In genomic region chrX:131081772-131082755, GRCh38 we compare ENCODE assay signal across 1 cellular context.
TF ChIP-seq lines count a peak whose summit lies in the region.

No MANE protein-coding gene starts in this region.

TF ChIP-seq in H1, 55 proteins besides CTCF, POLR2A, EP300 and RAD21:
- TF ChIP-seq KDM4A (IDR thresholded peaks at IDR 0.05; ENCODE audit: low read depth, low read length, severe bottlenecking) (peak; percentile 22), GABPA (IDR thresholded peaks at IDR 0.05; ENCODE audit: borderline replicate concordance, insufficient read depth, low read length) (no peak), SUZ12 (IDR thresholded peaks at IDR 0.05; ENCODE audit: low read length) (peak; percentile 75), EZH2 (IDR thresholded peaks at IDR 0.05; ENCODE audit: low read depth, low read length, severe bottlenecking) (peak; percentile 27)
